Comparison of ENCODE assay signal across 36 cellular contexts in genomic region chr4:158297866-158298265, GRCh38.
"Had no signal": no experiment of that assay in that cellular context is flagged by ENCODE, and none has a peak within 500 bp of the region (broad histone marks: within the 10 kb centered on the region; RNA-seq: fewer than 3 reads in every experiment).

No MANE protein-coding gene starts in this region.

- ATAC-seq: activated CD8-positive, alpha-beta T cell treated with anti-CD3 and anti-CD28 coated beads for 36 hours; activated naive CD4-positive, alpha-beta T cell treated with anti-CD3 and anti-CD28 coated beads, Interleukin-2, amount 50 U/mL, for 72 hours; activated T-cell treated with anti-CD3 and anti-CD28 coated beads, Interleukin-2, amount 50 U/mL, for 4 hours; activated T-cell treated with anti-CD3 and anti-CD28 coated beads, Interleukin-2, amount 50 U/mL, for 72 hours; activated T-helper 17 cell treated with anti-CD3 and anti-CD28 coated beads, Interleukin-2, amount 50 U/mL, for 72 hours had no signal

- H3K9me3 ChIP-seq: adrenal gland had no signal

- H3K27me3 ChIP-seq: adrenal gland, body of pancreas, brain microvascular endothelial cell, breast epithelium had no signal

- H3K36me3 Mint-ChIP-seq: activated CD4-positive, alpha-beta memory T cell treated with anti-CD3 and anti-CD28 coated beads for 36 hours; activated naive CD8-positive, alpha-beta T cell treated with anti-CD3 and anti-CD28 coated beads for 36 hours had no signal

- H3K9me3 Mint-ChIP-seq: activated CD4-positive, alpha-beta T cell treated with anti-CD3 and anti-CD28 coated beads, Interleukin-2, amount 10 ng/mL, durations not matched to agents 24 days and 14 days; activated CD8-positive, alpha-beta T cell treated with anti-CD3 and anti-CD28 coated beads for 36 hours; activated naive CD4-positive, alpha-beta T cell treated with anti-CD3 and anti-CD28 coated beads for 36 hours; activated T-cell treated with anti-CD3 and anti-CD28 coated beads, Interleukin-2, amount 50 U/mL, for 4 hours; activated T-helper 1 cell treated with anti-CD3 and anti-CD28 coated beads, Interleukin-12 subunit alpha, Interleukin-12 subunit beta, Interleukin-2, Interleukin-4 antibody, amounts not matched to agents 30 ng/mL and 10 ng/mL and 1 ng/mL, durations not matched to agents 14 hours and 24 hours and 36 hours; T-helper 1 cell treated with Interleukin-12 subunit alpha and Interleukin-12 subunit beta and Interleukin-4 antibody, amounts not matched to agents 30 μg/mL and 1 μg/mL, for 36 hours; T-helper 2 cell treated with Interferon-gamma antibody and Interleukin-4, amounts not matched to agents 5 μg/mL and 100 μg/mL, for 36 hours had no signal

- H3K4me3 ChIP-seq: adrenal gland, body of pancreas, breast epithelium had no signal

- FAIRE-seq: astrocyte, TTC549 had no signal

- H3K27ac Mint-ChIP-seq: activated B cell treated with CpG ODN at 0.5 μM for 24 hours; activated CD4-positive, alpha-beta memory T cell treated with anti-CD3 and anti-CD28 coated beads for 36 hours; activated CD4-positive, alpha-beta T cell treated with anti-CD3 and anti-CD28 coated beads, Interleukin-2, amount 10 ng/mL, durations not matched to agents 24 days and 14 days; activated CD8-positive, alpha-beta T cell treated with anti-CD3 and anti-CD28 coated beads for 36 hours; activated naive CD4-positive, alpha-beta T cell treated with anti-CD3 and anti-CD28 coated beads for 36 hours; activated naive CD4-positive, alpha-beta T cell treated with anti-CD3 and anti-CD28 coated beads, Interleukin-2, amount 50 U/mL, for 72 hours; activated naive CD8-positive, alpha-beta T cell treated with anti-CD3 and anti-CD28 coated beads for 36 hours; activated T-cell treated with anti-CD3 and anti-CD28 coated beads, Interleukin-2, amount 50 U/mL, for 72 hours; activated T-helper 1 cell treated with anti-CD3 and anti-CD28 coated beads, Interleukin-12 subunit alpha, Interleukin-12 subunit beta, Interleukin-2, Interleukin-4 antibody, amounts not matched to agents 30 ng/mL and 10 ng/mL and 1 ng/mL, durations not matched to agents 14 hours and 24 hours and 36 hours; activated T-helper 17 cell treated with anti-CD3 and anti-CD28 coated beads, Interleukin-2, amount 50 U/mL, for 72 hours; T-helper 1 cell treated with Interleukin-12 subunit alpha and Interleukin-12 subunit beta and Interleukin-4 antibody, amounts not matched to agents 30 μg/mL and 1 μg/mL, for 36 hours; T-helper 2 cell treated with Interferon-gamma antibody and Interleukin-4, amounts not matched to agents 5 μg/mL and 100 μg/mL, for 36 hours had no signal

- DNase-seq: activated B cell treated with CpG ODN at 0.5 μM for 24 hours; activated CD4-positive, alpha-beta memory T cell treated with anti-CD3 and anti-CD28 coated beads for 36 hours; activated CD4-positive, alpha-beta T cell treated with anti-CD3 and anti-CD28 coated beads for 4 hours; activated CD4-positive, alpha-beta T cell treated with anti-CD3 and anti-CD28 coated beads, Interleukin-2, amount 10 ng/mL, durations not matched to agents 24 days and 14 days; activated CD4-positive, alpha-beta T cell treated with anti-CD3 and anti-CD28 coated beads, Interleukin-2, amount 50 U/mL, for 1 hour; activated CD4-positive, alpha-beta T cell treated with anti-CD3 and anti-CD28 coated beads, Interleukin-2, amount 50 U/mL, for 4 hours; activated CD4-positive, CD25-positive, alpha-beta regulatory T cell treated with anti-CD3 and anti-CD28 coated beads, Interleukin-2, amount 50 U/mL, for 72 hours; activated CD8-positive, alpha-beta memory T cell treated with anti-CD3 and anti-CD28 coated beads, Interleukin-2, amount 50 U/mL, for 4 hours; activated CD8-positive, alpha-beta T cell treated with anti-CD3 and anti-CD28 coated beads for 36 hours; activated effector memory CD4-positive, alpha-beta T cell treated with anti-CD3 and anti-CD28 coated beads, Interleukin-2, amount 50 U/mL, for 16 hours; activated gamma-delta T cell treated with Interleukin-2 at 50 U/mL for 16 hours; activated naive CD4-positive, alpha-beta T cell; activated naive CD4-positive, alpha-beta T cell treated with anti-CD3 and anti-CD28 coated beads for 36 hours; activated naive CD4-positive, alpha-beta T cell treated with anti-CD3 and anti-CD28 coated beads, Interleukin-2, amount 50 U/mL, for 16 hours; activated naive CD8-positive, alpha-beta T cell treated with anti-CD3 and anti-CD28 coated beads for 36 hours; activated T-cell treated with anti-CD3 and anti-CD28 coated beads for 4 hours; activated T-cell treated with anti-CD3 and anti-CD28 coated beads, Interleukin-2, amount 50 U/mL, for 1 hour; activated T-cell treated with anti-CD3 and anti-CD28 coated beads, Interleukin-2, amount 50 U/mL, for 4 hours; activated T-cell treated with anti-CD3 and anti-CD28 coated beads, Interleukin-2, amount 50 U/mL, for 72 hours; adrenal gland; amniotic stem cell; aorta; brain microvascular endothelial cell; central memory CD4-positive, alpha-beta T cell; T-helper 1 cell; T-helper 2 cell; T-helper 9 cell had no signal

- H3K27me3 Mint-ChIP-seq: activated B cell treated with CpG ODN at 0.5 μM for 24 hours; activated CD4-positive, alpha-beta memory T cell treated with anti-CD3 and anti-CD28 coated beads for 36 hours; activated CD4-positive, alpha-beta T cell treated with anti-CD3 and anti-CD28 coated beads, Interleukin-2, amount 10 ng/mL, durations not matched to agents 24 days and 14 days; activated CD8-positive, alpha-beta T cell treated with anti-CD3 and anti-CD28 coated beads for 36 hours; activated naive CD8-positive, alpha-beta T cell treated with anti-CD3 and anti-CD28 coated beads for 36 hours; activated T-helper 17 cell treated with anti-CD3 and anti-CD28 coated beads, Interleukin-2, amount 50 U/mL, for 72 hours had no signal

- H3K4me1 ChIP-seq: adrenal gland, breast epithelium had no signal

- H3K36me3 ChIP-seq: adrenal gland, brain microvascular endothelial cell, breast epithelium had no signal

- H3K4me3 Mint-ChIP-seq: activated B cell treated with CpG ODN at 0.5 μM for 24 hours; activated CD4-positive, alpha-beta memory T cell treated with anti-CD3 and anti-CD28 coated beads for 36 hours; activated CD4-positive, alpha-beta T cell treated with anti-CD3 and anti-CD28 coated beads, Interleukin-2, amount 10 ng/mL, durations not matched to agents 24 days and 14 days; activated CD8-positive, alpha-beta T cell treated with anti-CD3 and anti-CD28 coated beads for 36 hours; activated naive CD4-positive, alpha-beta T cell treated with anti-CD3 and anti-CD28 coated beads for 36 hours; activated naive CD8-positive, alpha-beta T cell treated with anti-CD3 and anti-CD28 coated beads for 36 hours; activated T-cell treated with anti-CD3 and anti-CD28 coated beads, Interleukin-2, amount 50 U/mL, for 4 hours; activated T-cell treated with anti-CD3 and anti-CD28 coated beads, Interleukin-2, amount 50 U/mL, for 72 hours; activated T-helper 1 cell treated with anti-CD3 and anti-CD28 coated beads, Interleukin-12 subunit alpha, Interleukin-12 subunit beta, Interleukin-2, Interleukin-4 antibody, amounts not matched to agents 30 ng/mL and 10 ng/mL and 1 ng/mL, durations not matched to agents 14 hours and 24 hours and 36 hours; activated T-helper 17 cell treated with anti-CD3 and anti-CD28 coated beads, Interleukin-2, amount 50 U/mL, for 72 hours; T-helper 1 cell treated with Interleukin-12 subunit alpha and Interleukin-12 subunit beta and Interleukin-4 antibody, amounts not matched to agents 30 μg/mL and 1 μg/mL, for 36 hours; T-helper 2 cell treated with Interferon-gamma antibody and Interleukin-4, amounts not matched to agents 5 μg/mL and 100 μg/mL, for 36 hours had no signal

- H3K4me1 Mint-ChIP-seq: activated B cell treated with CpG ODN at 0.5 μM for 24 hours; activated CD4-positive, alpha-beta T cell treated with anti-CD3 and anti-CD28 coated beads, Interleukin-2, amount 10 ng/mL, durations not matched to agents 24 days and 14 days; activated naive CD8-positive, alpha-beta T cell treated with anti-CD3 and anti-CD28 coated beads for 36 hours; activated T-helper 17 cell treated with anti-CD3 and anti-CD28 coated beads, Interleukin-2, amount 50 U/mL, for 72 hours had no signal

- H3K27ac ChIP-seq: adrenal gland, brain microvascular endothelial cell, breast epithelium had no signal
